ENCODE assay signal across 1 cellular context in genomic region chrX:24619647-24620046, GRCh38.
TF ChIP-seq lines count a peak whose summit lies in the region.

No MANE protein-coding gene starts in this region.

TF ChIP-seq in HepG2, 621 proteins besides CTCF, POLR2A, EP300 and RAD21 (continued from another document):
- TF ChIP-seq GTF3A (CRISPR knock-in tag; conservative IDR thresholded peaks at IDR 0.05) (no peak), ZNF782 (CRISPR knock-in tag; IDR thresholded peaks at IDR 0.05; ENCODE audit: borderline replicate concordance) (no peak), UBTF (CRISPR knock-in tag; IDR thresholded peaks at IDR 0.05) (no peak)
